1 cellular context compared by ENCODE assay signal in the genomic region with DNA sequence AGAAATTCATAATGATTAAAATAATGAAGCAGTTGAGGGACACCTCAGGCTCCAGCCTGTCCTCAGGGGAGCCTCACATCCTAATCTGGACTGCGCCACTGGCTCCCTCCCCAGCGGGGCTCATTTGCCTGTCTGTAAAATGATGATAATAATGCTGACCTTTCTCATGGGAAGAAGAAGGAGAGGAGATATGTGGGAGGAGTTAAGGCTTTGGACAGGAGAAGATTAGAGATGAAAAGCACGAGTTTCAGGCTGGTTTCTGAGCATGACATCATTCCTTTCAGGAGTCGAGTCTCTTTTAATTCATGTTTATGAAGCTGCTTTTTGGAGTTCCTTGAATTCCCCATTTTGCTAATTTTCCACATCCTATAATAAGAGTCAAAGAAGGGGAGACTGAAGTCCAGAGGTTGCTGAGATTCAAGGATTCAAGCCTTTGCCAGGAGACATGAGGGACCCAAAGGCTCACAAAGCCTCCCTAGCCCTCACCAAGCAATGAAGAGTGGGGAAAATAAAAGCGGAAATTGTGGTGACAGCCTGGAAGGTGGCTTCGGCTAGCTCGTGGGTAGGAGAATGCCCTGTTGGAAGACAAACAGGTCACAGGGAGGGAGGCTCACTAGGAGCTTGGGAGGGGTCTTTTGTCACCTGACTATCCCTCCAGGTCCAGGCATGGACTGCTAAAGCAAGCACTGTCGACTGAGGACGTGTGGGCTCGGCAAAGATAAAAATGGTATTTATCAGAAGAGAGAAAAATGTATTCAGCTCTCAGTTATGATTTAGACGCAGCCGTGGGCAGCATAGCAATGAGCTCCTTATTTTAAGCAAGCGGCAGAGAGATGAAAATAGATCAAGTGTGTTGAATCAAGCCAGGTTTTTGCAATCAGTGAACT.
TF ChIP-seq lines count a peak whose summit lies in the region.

No MANE protein-coding gene starts in this region.

TF ChIP-seq in WTC11, 78 proteins besides CTCF, POLR2A, EP300 and RAD21 (continued from another document):
- TF ChIP-seq NR2C2 (CRISPR knock-in tag; IDR thresholded peaks at IDR 0.05) (no peak), CBFB (CRISPR knock-in tag; IDR thresholded peaks at IDR 0.05; ENCODE audit: low read depth) (no peak), CREB1 (CRISPR knock-in tag; IDR thresholded peaks at IDR 0.05) (no peak), TP53 (CRISPR knock-in tag; IDR thresholded peaks at IDR 0.05) (no peak), ZNF219 (CRISPR knock-in tag; IDR thresholded peaks at IDR 0.05; ENCODE audit: borderline replicate concordance) (no peak), ZNF121 (CRISPR knock-in tag; IDR thresholded peaks at IDR 0.05) (no peak)
- TF ChIP-seq, protein P1, sequence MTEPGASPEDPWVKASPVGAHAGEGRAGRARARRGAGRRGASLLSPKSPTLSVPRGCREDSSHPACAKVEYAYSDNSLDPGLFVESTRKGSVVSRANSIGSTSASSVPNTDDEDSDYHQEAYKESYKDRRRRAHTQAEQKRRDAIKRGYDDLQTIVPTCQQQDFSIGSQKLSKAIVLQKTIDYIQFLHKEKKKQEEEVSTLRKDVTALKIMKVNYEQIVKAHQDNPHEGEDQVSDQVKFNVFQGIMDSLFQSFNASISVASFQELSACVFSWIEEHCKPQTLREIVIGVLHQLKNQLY (CRISPR knock-in tag; IDR thresholded peaks at IDR 0.05): no peak
